23 cellular contexts compared by ENCODE assay signal in the genomic region with DNA sequence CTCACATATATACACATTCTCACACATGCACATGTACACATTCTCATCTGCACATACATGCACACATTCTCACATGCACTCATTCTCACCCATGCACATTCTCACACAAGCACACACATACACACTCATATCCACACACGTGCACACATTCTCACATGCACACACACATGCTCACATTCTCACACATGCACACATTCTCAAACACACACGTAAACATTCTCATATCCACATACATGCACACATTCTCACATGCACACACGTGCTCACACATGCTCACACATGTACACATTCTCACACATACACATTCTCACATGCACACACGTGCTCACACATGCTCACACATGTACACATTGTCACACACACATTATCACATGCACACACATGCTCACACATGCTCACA.
"Had no signal": no experiment of that assay in that cellular context is flagged by ENCODE, and none has a peak within 500 bp of the region (broad histone marks: within the 10 kb centered on the region; RNA-seq: fewer than 3 reads in every experiment).

No MANE protein-coding gene starts in this region.

- H3K4me3 Mint-ChIP-seq: activated CD4-positive, alpha-beta memory T cell treated with anti-CD3 and anti-CD28 coated beads for 36 hours; activated CD4-positive, alpha-beta T cell treated with anti-CD3 and anti-CD28 coated beads, Interleukin-2, amount 10 ng/mL, durations not matched to agents 24 days and 14 days; activated T-cell treated with anti-CD3 and anti-CD28 coated beads, Interleukin-2, amount 50 U/mL, for 24 hours; central memory CD8-positive, alpha-beta T cell; dendritic cell treated with granulocyte-macrophage colony-stimulating factor and Interleukin-4, amounts not matched to agents 40 ng/mL and 50 ng/mL, for 4 days; nephron had no signal

- H3K36me3 Mint-ChIP-seq: activated CD4-positive, alpha-beta memory T cell treated with anti-CD3 and anti-CD28 coated beads for 36 hours had no signal

- FAIRE-seq: keratinocyte, TTC549 had no signal

- H3K27ac Mint-ChIP-seq: activated CD4-positive, alpha-beta memory T cell treated with anti-CD3 and anti-CD28 coated beads for 36 hours; activated CD4-positive, alpha-beta T cell treated with anti-CD3 and anti-CD28 coated beads, Interleukin-2, amount 10 ng/mL, durations not matched to agents 24 days and 14 days; activated T-cell treated with anti-CD3 and anti-CD28 coated beads, Interleukin-2, amount 50 U/mL, for 24 hours; dendritic cell treated with granulocyte-macrophage colony-stimulating factor and Interleukin-4, amounts not matched to agents 40 ng/mL and 50 ng/mL, for 4 days; nephron had no signal

- H3K4me1 Mint-ChIP-seq: activated CD4-positive, alpha-beta T cell treated with anti-CD3 and anti-CD28 coated beads, Interleukin-2, amount 10 ng/mL, durations not matched to agents 24 days and 14 days had no signal

- H3K4me1 ChIP-seq: right atrium auricular region, tibial artery had no signal

- H3K4me3 ChIP-seq: right atrium auricular region, suprapubic skin, tibial artery had no signal

- DNase-seq: activated CD4-positive, alpha-beta memory T cell treated with anti-CD3 and anti-CD28 coated beads for 36 hours; activated CD4-positive, CD25-positive, alpha-beta regulatory T cell treated with anti-CD3 and anti-CD28 coated beads, Interleukin-2, amount 50 U/mL, for 72 hours; activated CD8-positive, alpha-beta memory T cell treated with anti-CD3 and anti-CD28 coated beads, Interleukin-2, amount 50 U/mL, for 48 hours; activated gamma-delta T cell; activated naive CD4-positive, alpha-beta T cell treated with anti-CD3 and anti-CD28 coated beads, Interleukin-2, amount 50 U/mL, for 16 hours; activated T-cell treated with anti-CD3 and anti-CD28 coated beads, Interleukin-2, amount 50 U/mL, for 24 hours; amniotic stem cell; effector CD8-positive, alpha-beta T cell; foreskin fibroblast; left cardiac atrium; left ventricle myocardium superior; occipital lobe; stimulated activated naive CD4-positive, alpha-beta T cell; tibial artery; WERI-Rb-1 had no signal

- H3K27ac ChIP-seq: right atrium auricular region, suprapubic skin, tibial artery, WERI-Rb-1 had no signal

- H3K36me3 ChIP-seq: right atrium auricular region, suprapubic skin, tibial artery, WERI-Rb-1 had no signal

- H3K9me3 ChIP-seq: right atrium auricular region, suprapubic skin, tibial artery had no signal

- H3K27me3 ChIP-seq: right atrium auricular region had no signal

- H3K27me3 Mint-ChIP-seq: activated CD4-positive, alpha-beta memory T cell treated with anti-CD3 and anti-CD28 coated beads for 36 hours; activated CD4-positive, alpha-beta T cell treated with anti-CD3 and anti-CD28 coated beads, Interleukin-2, amount 10 ng/mL, durations not matched to agents 24 days and 14 days; central memory CD8-positive, alpha-beta T cell; dendritic cell treated with granulocyte-macrophage colony-stimulating factor and Interleukin-4, amounts not matched to agents 40 ng/mL and 50 ng/mL, for 4 days had no signal

- ATAC-seq: left cardiac atrium, left ventricle myocardium superior had no signal
